In genomic region chr9:10875752-10876151, GRCh38 we compare ENCODE assay signal across 20 cellular contexts.
DNase-seq lines count a peak whose midpoint lies in the region; ATAC-seq and TF ChIP-seq lines count a peak whose summit lies in the region.
"Had no signal": no experiment of that assay in that cellular context is flagged by ENCODE, and none has a peak within 500 bp of the region (broad histone marks: within the 10 kb centered on the region; RNA-seq: fewer than 3 reads in every experiment).

No MANE protein-coding gene starts in this region.

- no peak for ATAC-seq in GM21825 (IDR thresholded peaks at IDR 0.05; ENCODE audit: unreplicated experiment)
- ATAC-seq: T-helper 17 cell had no signal

- peak; percentile 2 for DNase-seq in ELR (ENCODE audit: low read depth)
- peak; percentile 70 for DNase-seq in RKO (ENCODE audit: low spot score)
- DNase-seq in choroid plexus epithelial cell (ENCODE audit: low read depth), result peak; percentile 69
- DNase-seq in iris pigment epithelial cell (ENCODE audit: low read depth), result peak; percentile 62
- DNase-seq in GM19240 (ENCODE audit: insufficient read length, low spot score), result no peak
- DNase-seq in midbrain (lab: John Stamatoyannopoulos, UW), result no peak
- DNase-seq in HuH-7 (ENCODE audit: low spot score), result no peak
- DNase-seq: activated CD4-positive, alpha-beta T cell treated with anti-CD3 and anti-CD28 coated beads for 4 hours; activated T-cell treated with anti-CD3 and anti-CD28 coated beads, Interleukin-2, amount 50 U/mL, for 48 hours; CD4-positive, CD25-positive, alpha-beta regulatory T cell; hippocampal formation; KBM-7; NCI-H2171 treated with DMSO at 0.1 percent for 48 hours; NCI-H748 treated with DMSO at 0.1 percent for 48 hours; SJCRH30; T-helper 17 cell had no signal

- no peak overlapping the region for H3K4me3 ChIP-seq in choroid plexus epithelial cell (ENCODE audit: low read depth, low read length)
- H3K4me3 ChIP-seq: ascending aorta, HAP-1, neural progenitor cell, SJCRH30 had no signal

- no peak for TF ChIP-seq CTCF in choroid plexus epithelial cell (conservative IDR thresholded peaks at IDR 0.05; ENCODE audit: low read depth, low read length)

Comparison
In these comparisons a context has a peak if more than half of its experiments do, and no peak if none do; other contexts are left out.
1. DNase-seq: peak in ELR (single experiment), RKO (single experiment), choroid plexus epithelial cell (single experiment) and iris pigment epithelial cell (single experiment); none in GM19240 (single experiment), midbrain (single experiment) and HuH-7 (single experiment).